In genomic region chr15:28123408-28124023, GRCh38 we compare ENCODE assay signal across 8 cellular contexts. TPM values are rescaled to one million over a fixed set of nuclear protein-coding genes. Genes with fewer than 3 reads are reported as not detected.
A peak's percentile ranks its signal among the peaks of the same experiment; 100 is the strongest.
DNase-seq lines count a peak whose midpoint lies in the region; ATAC-seq and TF ChIP-seq lines count a peak whose summit lies in the region.

No MANE protein-coding gene starts in this region.

- no peaks in the 10 kb centered on the region for H3K27me3 Mint-ChIP-seq in progenitor cell of endocrine pancreas
- H3K27me3 Mint-ChIP-seq in stimulated activated memory B cell treated with anti-CD40 and anti-IgM and Interleukin-4, amounts not matched to agents 10 μg/mL and 1 μg/mL and 100 μg/mL, for 72 hours = no peaks in the 10 kb centered on the region

- intact Hi-C loops in heart right ventricle (cut with DNase I) = loop anchor here in 5 of 10 donors (1.0 to 10.0 kb wide), 4 partner anchors 36 to 1239 kb away; no protein-coding TSS in a partner anchor

- TF ChIP-seq CTCF in LNCAP (IDR thresholded peaks at IDR 0.05) (peak; percentile 78), RWPE2 (IDR thresholded peaks at IDR 0.05; ENCODE audit: poor library complexity, severe bottlenecking) (peak; percentile 96), heart right ventricle (IDR thresholded peaks at IDR 0.05) (peak; percentile 24 to 73 (median 68)), progenitor cell of endocrine pancreas (IDR thresholded peaks at IDR 0.05; ENCODE audit: unreplicated experiment) (peak; percentile 72)

- peaks cover 2% of the 10 kb centered on the region for H3K4me1 Mint-ChIP-seq in progenitor cell of endocrine pancreas (ENCODE audit: low read depth)
- H3K4me1 Mint-ChIP-seq in stimulated activated memory B cell treated with anti-CD40 and anti-IgM and Interleukin-4, amounts not matched to agents 10 μg/mL and 1 μg/mL and 100 μg/mL, for 72 hours = peaks cover 18% of the 10 kb centered on the region

- no peaks in the 10 kb centered on the region for H3K9me3 Mint-ChIP-seq in progenitor cell of endocrine pancreas (ENCODE audit: low read depth)
- no peaks in the 10 kb centered on the region for H3K9me3 Mint-ChIP-seq in stimulated activated memory B cell treated with anti-CD40 and anti-IgM and Interleukin-4, amounts not matched to agents 10 μg/mL and 1 μg/mL and 100 μg/mL, for 72 hours

- H3K36me3 ChIP-seq in RWPE2 (ENCODE audit: low read depth) (peaks cover 51% of the 10 kb centered on the region), heart right ventricle (peaks cover 0 to 96% (median 15%) of the 10 kb centered on the region in 9 donors)

- no peak overlapping the region for H3K4me3 Mint-ChIP-seq in progenitor cell of endocrine pancreas (ENCODE audit: low read depth)
- no peak overlapping the region for H3K4me3 Mint-ChIP-seq in stimulated activated memory B cell treated with anti-CD40 and anti-IgM and Interleukin-4, amounts not matched to agents 10 μg/mL and 1 μg/mL and 100 μg/mL, for 72 hours

- peaks cover 16% of the 10 kb centered on the region for H3K36me3 Mint-ChIP-seq in progenitor cell of endocrine pancreas (ENCODE audit: insufficient read depth)
- H3K36me3 Mint-ChIP-seq in stimulated activated memory B cell treated with anti-CD40 and anti-IgM and Interleukin-4, amounts not matched to agents 10 μg/mL and 1 μg/mL and 100 μg/mL, for 72 hours = peaks cover 48% of the 10 kb centered on the region

- 22 to 32% methylated on average over 6 of the region's 6 CpGs for WGBS in heart right ventricle, 2 donors

- H3K27ac ChIP-seq in RWPE2 (ENCODE audit: poor library complexity, severe bottlenecking) (no peak overlapping the region), heart right ventricle (no peak overlapping the region)

- H3K9me3 ChIP-seq in RWPE2 (ENCODE audit: severe bottlenecking) = no peaks in the 10 kb centered on the region
- no peaks in the 10 kb centered on the region for H3K9me3 ChIP-seq in heart right ventricle

- no peak overlapping the region for H3K27ac Mint-ChIP-seq in progenitor cell of endocrine pancreas
- no peak overlapping the region for H3K27ac Mint-ChIP-seq in stimulated activated memory B cell treated with anti-CD40 and anti-IgM and Interleukin-4, amounts not matched to agents 10 μg/mL and 1 μg/mL and 100 μg/mL, for 72 hours

- ATAC-seq in GM18520 (IDR thresholded peaks at IDR 0.05; ENCODE audit: unreplicated experiment) = peak; percentile 59
- peak; percentile 94 for ATAC-seq in RWPE2 (ENCODE audit: low read depth)
- peak in 7 of 8 donors; percentile 29 to 61 (median 55) for ATAC-seq in heart right ventricle
- ATAC-seq in stimulated activated memory B cell treated with anti-CD40 and anti-IgM and Interleukin-4, amounts not matched to agents 10 μg/mL and 1 μg/mL and 100 μg/mL, for 72 hours = no peak

- peaks cover 4% of the 10 kb centered on the region for H3K4me1 ChIP-seq in RWPE2 (ENCODE audit: insufficient read depth, poor library complexity, severe bottlenecking)
- peaks cover 0 to 11% (median 4%) of the 10 kb centered on the region in 9 donors for H3K4me1 ChIP-seq in heart right ventricle

- DNase-seq in AG08396 (ENCODE audit: low spot score) (peak; percentile 86), RWPE2 (ENCODE audit: low spot score) (peak; percentile 86), amygdala (lab: John Stamatoyannopoulos, UW) (peak in 39 of 56 donors; percentile 7 to 80 (median 34)), heart right ventricle (peak; percentile 44 to 51), progenitor cell of endocrine pancreas (ENCODE audit: low spot score, unreplicated experiment) (peak; percentile 71)

- no peaks in the 10 kb centered on the region for H3K27me3 ChIP-seq in RWPE2 (ENCODE audit: insufficient read depth, poor library complexity, severe bottlenecking)
- no peaks in the 10 kb centered on the region for H3K27me3 ChIP-seq in heart right ventricle

- no peak overlapping the region for H3K4me3 ChIP-seq in RWPE2 (ENCODE audit: severe bottlenecking)
- no peak overlapping the region for H3K4me3 ChIP-seq in heart right ventricle

RNA-seq across cellular contexts. Expression of gene OCA2, which starts 24.4 kb away (rescaled TPM):
- total RNA-seq in heart right ventricle (under 1 TPM in 4 of 10 donors, not detected in 6; 0.17 to 0.32 (median 0.20) TPM), progenitor cell of endocrine pancreas (0.78 and 0.79 TPM in 2 replicates)
- polyA plus RNA-seq in heart right ventricle = under 1 TPM; 0.04 to 0.15 TPM

Comparison
In these comparisons a context has a peak if more than half of its experiments do, and no peak if none do; other contexts are left out.
1. DNase-seq: peak in every context shown above with its lines; median percentile 86 in AG08396; 86 in RWPE2; 71 in progenitor cell of endocrine pancreas; 48 in heart right ventricle; 34 in amygdala.